In the genomic region with DNA sequence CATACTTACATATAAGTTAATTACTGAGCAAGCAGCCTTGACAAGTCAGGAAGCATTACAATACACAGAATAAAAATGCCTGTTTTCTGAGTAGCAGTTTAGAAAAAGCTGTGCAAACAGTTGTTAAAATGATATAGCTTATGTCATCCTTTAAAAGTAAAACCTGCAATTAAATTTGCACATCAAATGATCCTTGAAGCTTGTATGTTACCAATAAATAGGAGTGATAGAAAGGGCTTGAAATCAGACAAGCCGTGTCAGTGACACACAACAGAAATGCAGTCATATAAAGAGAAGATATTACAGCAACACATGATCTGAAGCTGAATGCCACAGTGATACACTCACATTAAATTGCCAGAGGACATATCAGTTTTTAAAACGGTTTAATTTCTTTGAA, we compare ENCODE assay signal across 17 cellular contexts.
DNase-seq lines count a peak whose midpoint lies in the region; ATAC-seq and TF ChIP-seq lines count a peak whose summit lies in the region.
"Had no signal": no experiment of that assay in that cellular context is flagged by ENCODE, and none has a peak within 500 bp of the region (broad histone marks: within the 10 kb centered on the region; RNA-seq: fewer than 3 reads in every experiment).

No MANE protein-coding gene starts in this region.

- H3K27me3 Mint-ChIP-seq in activated naive CD4-positive, alpha-beta T cell treated with anti-CD3 and anti-CD28 coated beads for 36 hours (ENCODE audit: low read depth) = peaks cover 5% of the 10 kb centered on the region

- no peak overlapping the region for H3K27ac Mint-ChIP-seq in activated naive CD4-positive, alpha-beta T cell treated with anti-CD3 and anti-CD28 coated beads for 36 hours
- H3K27ac Mint-ChIP-seq: activated T-helper 17 cell treated with anti-CD3 and anti-CD28 coated beads, Interleukin-2, amount 50 U/mL, for 72 hours had no signal

- H3K36me3 Mint-ChIP-seq in activated naive CD4-positive, alpha-beta T cell treated with anti-CD3 and anti-CD28 coated beads for 36 hours (ENCODE audit: low read depth) = no peaks in the 10 kb centered on the region

- no peak overlapping the region for H4K5ac ChIP-seq in IMR-90 (ENCODE audit: low read depth, low read length)

- peaks cover 3% of the 10 kb centered on the region; the same call in 1 of the 2 replicates for H4K20me1 ChIP-seq in IMR-90 (ENCODE audit: insufficient read depth, low read length)

- H3K79me1 ChIP-seq in IMR-90 (ENCODE audit: low read depth in 1 of 2, low read length in 2 of 2) = peaks cover 20 to 64% of the 10 kb centered on the region in 2 experiments

- no peak overlapping the region for H2AK5ac ChIP-seq in IMR-90 (ENCODE audit: low read depth, low read length)

- H3K4me3 Mint-ChIP-seq in activated naive CD4-positive, alpha-beta T cell treated with anti-CD3 and anti-CD28 coated beads for 36 hours = no peak overlapping the region
- H3K4me3 Mint-ChIP-seq: activated T-helper 17 cell treated with anti-CD3 and anti-CD28 coated beads, Interleukin-2, amount 50 U/mL, for 72 hours had no signal

- in situ Hi-C loops in IMR-90 (cut with MboI; ENCODE audit: low sequenced_read_pairs) = no loop called here
- in situ Hi-C loops in SK-MEL-5 (cut with HindIII; ENCODE audit: low pct_unique_long_range_greater_than_20kb, low sequenced_read_pairs) = no loop called here
- in situ Hi-C loops in KBM-7 (cut with MboI; ENCODE audit: low pct_unique_long_range_greater_than_20kb, low sequenced_read_pairs) = no loop called here

- H3K4ac ChIP-seq in IMR-90 (ENCODE audit: low read depth, low read length) = no peak overlapping the region

- H2BK120ac ChIP-seq in IMR-90 (ENCODE audit: low read depth, low read length) = no peak overlapping the region

- no peaks in the 10 kb centered on the region for H3K27me3 ChIP-seq in IMR-90 (ENCODE audit: control insufficient read depth, insufficient read depth, low read length)
- H3K27me3 ChIP-seq: hepatocyte, spleen had no signal

- H2BK15ac ChIP-seq in IMR-90 (ENCODE audit: low read depth, low read length) = 0 out of 3 replicates have a peak overlapping the region, but pooled peaks have one; percentile 27

- H4K91ac ChIP-seq in IMR-90 (ENCODE audit: insufficient read depth, low read depth, low read length) = no peak overlapping the region

- no peak for TF ChIP-seq POLR2A in IMR-90 (IDR thresholded peaks at IDR 0.05; ENCODE audit: low read depth, low read length)

- ATAC-seq in IMR-90 (ENCODE audit: low read depth) (no peak), left colon (peak; percentile 75), GM19452 (IDR thresholded peaks at IDR 0.05; ENCODE audit: unreplicated experiment) (no peak)
- ATAC-seq: activated T-helper 17 cell treated with anti-CD3 and anti-CD28 coated beads, Interleukin-2, amount 50 U/mL, for 72 hours; esophagus mucosa had no signal

- peaks cover 5% of the 10 kb centered on the region for H3K4me1 Mint-ChIP-seq in activated naive CD4-positive, alpha-beta T cell treated with anti-CD3 and anti-CD28 coated beads for 36 hours (ENCODE audit: low read depth)

- peak; percentile 63 for DNase-seq in DMS53 treated with DMSO at 0.1 percent for 48 hours (lab: John Stamatoyannopoulos, UW; ENCODE audit: unreplicated experiment)
- DNase-seq in IMR-90 = no peak
- DNase-seq in SK-MEL-5 (ENCODE audit: low read depth, low spot score) = peak; percentile 65
- DNase-seq in left colon = no peak
- DNase-seq in KBM-7 = no peak
- no peak for DNase-seq in activated naive CD4-positive, alpha-beta T cell (lab: John Stamatoyannopoulos, UW)
- no peak for DNase-seq in activated naive CD4-positive, alpha-beta T cell treated with anti-CD3 and anti-CD28 coated beads for 36 hours
- DNase-seq: activated CD8-positive, alpha-beta memory T cell treated with anti-CD3 and anti-CD28 coated beads for 24 hours; anterior cingulate cortex; DMS 273 treated with DMSO at 0.1 percent for 48 hours; spleen; stimulated activated naive CD4-positive, alpha-beta T cell treated with Interleukin-2 at 50 U/mL for 16 hours had no signal

- whole genome bisulfite sequencing in IMR-90 (ENCODE audit: extremely low coverage in 2 of 2, insufficient read length in 1 of 2), 2 experiments = no CpG with 5 or more reads among the region's 2 CpGs

- H3K4me3 ChIP-seq in IMR-90 (ENCODE audit: insufficient read depth, low read depth, low read length) = no peak overlapping the region
- H3K4me3 ChIP-seq: hepatocyte, spleen had no signal

- H3K9me3 Mint-ChIP-seq in activated naive CD4-positive, alpha-beta T cell treated with anti-CD3 and anti-CD28 coated beads for 36 hours = no peaks in the 10 kb centered on the region
- H3K9me3 Mint-ChIP-seq: activated T-helper 17 cell treated with anti-CD3 and anti-CD28 coated beads, Interleukin-2, amount 50 U/mL, for 72 hours had no signal

- no peak for TF ChIP-seq RAD21 in IMR-90 (IDR thresholded peaks at IDR 0.05; ENCODE audit: low read length)

- BruUV-seq in IMR-90 (replicated peaks; lab: Mats Ljungman, UMichigan) = no TSS peak

- no peak overlapping the region for H3K56ac ChIP-seq in IMR-90 (ENCODE audit: extremely low read depth, insufficient read depth, low read length)

- no peak overlapping the region for H3K27ac ChIP-seq in IMR-90 (ENCODE audit: insufficient read depth, low read length)
- H3K27ac ChIP-seq: hepatocyte, parathyroid adenoma, spleen had no signal

- no peak overlapping the region for H2AFZ ChIP-seq in IMR-90 (replicated peaks; ENCODE audit: low read length, poor library complexity)
- H2AFZ ChIP-seq: hepatocyte, parathyroid adenoma had no signal

- no peak for TF ChIP-seq CTCF in IMR-90 (conservative IDR thresholded peaks at IDR 0.05; ENCODE audit: low read depth, low read length)

- H3K14ac ChIP-seq in IMR-90 (replicated peaks; ENCODE audit: low read depth, low read length) = no peak overlapping the region

- dilution Hi-C loops in IMR-90 (cut with HindIII; ENCODE audit: low sequenced_read_pairs, unreplicated experiment) = no loop called here

- intact Hi-C loops in IMR-90 (cut with micrococcal nuclease) = no loop called here
- intact Hi-C loops in left colon (cut with DNase I, micrococcal nuclease) = no loop called here
- intact Hi-C loops in activated naive CD4-positive, alpha-beta T cell treated with anti-CD3 and anti-CD28 coated beads for 36 hours (cut with micrococcal nuclease) = no loop called here

- no peak overlapping the region for H3K9ac ChIP-seq in IMR-90 (ENCODE audit: low read depth, low read length)
- H3K9ac ChIP-seq: parathyroid adenoma had no signal

- H3K9me3 ChIP-seq in IMR-90 (ENCODE audit: control insufficient read depth, insufficient read depth, low read length) = no peaks in the 10 kb centered on the region
- H3K9me3 ChIP-seq: spleen had no signal

- POLR2A ChIA-PET in IMR-90 (lab: Charles Lee; ENCODE audit: unreplicated experiment) = interaction anchor here (0.5 kb wide), 1 partner anchor 20 kb away, joined by 3 read pairs; no protein-coding TSS in a partner anchor

- no peak overlapping the region for H3K18ac ChIP-seq in IMR-90 (ENCODE audit: low read depth, low read length)

- H3K4me2 ChIP-seq in IMR-90 (ENCODE audit: low read depth, low read length) = no peak overlapping the region
- H3K4me2 ChIP-seq: hepatocyte had no signal

- no peak overlapping the region for H2BK20ac ChIP-seq in IMR-90 (ENCODE audit: low read depth, low read length)

- H3K23ac ChIP-seq in IMR-90 (ENCODE audit: low read depth, low read length) = no peak overlapping the region

- CTCF ChIA-PET in IMR-90 (lab: Yijun Ruan, JAX) = no interaction called here
- CTCF ChIA-PET in activated naive CD4-positive, alpha-beta T cell treated with anti-CD3 and anti-CD28 coated beads for 36 hours (lab: Charles Lee) = no interaction called here

- no peaks in the 10 kb centered on the region for H3K36me3 ChIP-seq in IMR-90 (ENCODE audit: control insufficient read depth, insufficient read depth, low read length)
- H3K36me3 ChIP-seq: spleen had no signal

- no peak overlapping the region for H2BK5ac ChIP-seq in IMR-90 (ENCODE audit: low read depth, low read length, poor library complexity, severe bottlenecking)

- H3K4me1 ChIP-seq in IMR-90 (ENCODE audit: control insufficient read depth, insufficient read depth, low read length) = peaks cover 16% of the 10 kb centered on the region
- H3K4me1 ChIP-seq: parathyroid adenoma had no signal

- no peak overlapping the region for H4K8ac ChIP-seq in IMR-90 (ENCODE audit: low read depth in 2 of 2, low read length in 2 of 2)

- peaks cover 3% of the 10 kb centered on the region; the same call in 1 of the 2 replicates for H3K9me1 ChIP-seq in IMR-90 (ENCODE audit: insufficient read depth, low read length)

- H2AK9ac ChIP-seq in IMR-90 (replicated peaks; ENCODE audit: low read depth, low read length, poor library complexity) = no peak overlapping the region

TF ChIP-seq in IMR-90, 13 proteins besides CTCF, POLR2A, EP300 and RAD21:
- TF ChIP-seq FOS (IDR thresholded peaks at IDR 0.05; ENCODE audit: low read depth, low read length) (no peak), MXI1 (IDR thresholded peaks at IDR 0.05; ENCODE audit: borderline replicate concordance, low read depth, low read length) (no peak), BHLHE40 (IDR thresholded peaks at IDR 0.05; ENCODE audit: low read depth, low read length) (no peak), SMC3 (IDR thresholded peaks at IDR 0.05; ENCODE audit: low read depth, low read length) (no peak), CHD1 (IDR thresholded peaks at IDR 0.05; ENCODE audit: low read depth, low read length) (no peak), NFE2L2 (IDR thresholded peaks at IDR 0.05; ENCODE audit: low read depth, low read length) (no peak), RCOR1 (IDR thresholded peaks at IDR 0.05; ENCODE audit: insufficient replicate concordance, low read length) (no peak), MAZ (IDR thresholded peaks at IDR 0.05; ENCODE audit: borderline replicate concordance, low read depth, low read length) (no peak)
- TF ChIP-seq, protein P1, sequence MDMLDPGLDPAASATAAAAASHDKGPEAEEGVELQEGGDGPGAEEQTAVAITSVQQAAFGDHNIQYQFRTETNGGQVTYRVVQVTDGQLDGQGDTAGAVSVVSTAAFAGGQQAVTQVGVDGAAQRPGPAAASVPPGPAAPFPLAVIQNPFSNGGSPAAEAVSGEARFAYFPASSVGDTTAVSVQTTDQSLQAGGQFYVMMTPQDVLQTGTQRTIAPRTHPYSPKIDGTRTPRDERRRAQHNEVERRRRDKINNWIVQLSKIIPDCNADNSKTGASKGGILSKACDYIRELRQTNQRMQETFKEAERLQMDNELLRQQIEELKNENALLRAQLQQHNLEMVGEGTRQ (IDR thresholded peaks at IDR 0.05; ENCODE audit: low read depth, low read length) = no peak

Comparison
In these comparisons a context has a peak if more than half of its experiments do, and no peak if none do; other contexts are left out.
1. DNase-seq: peak in DMS53 treated with DMSO at 0.1 percent for 48 hours (single experiment) and SK-MEL-5 (single experiment); none in IMR-90 (single experiment), left colon (0 of 2), KBM-7 (single experiment), activated naive CD4-positive, alpha-beta T cell (0 of 4) and activated naive CD4-positive, alpha-beta T cell treated with anti-CD3 and anti-CD28 coated beads for 36 hours (single experiment).